Comparison of ENCODE assay signal across 8 cellular contexts in the genomic region with DNA sequence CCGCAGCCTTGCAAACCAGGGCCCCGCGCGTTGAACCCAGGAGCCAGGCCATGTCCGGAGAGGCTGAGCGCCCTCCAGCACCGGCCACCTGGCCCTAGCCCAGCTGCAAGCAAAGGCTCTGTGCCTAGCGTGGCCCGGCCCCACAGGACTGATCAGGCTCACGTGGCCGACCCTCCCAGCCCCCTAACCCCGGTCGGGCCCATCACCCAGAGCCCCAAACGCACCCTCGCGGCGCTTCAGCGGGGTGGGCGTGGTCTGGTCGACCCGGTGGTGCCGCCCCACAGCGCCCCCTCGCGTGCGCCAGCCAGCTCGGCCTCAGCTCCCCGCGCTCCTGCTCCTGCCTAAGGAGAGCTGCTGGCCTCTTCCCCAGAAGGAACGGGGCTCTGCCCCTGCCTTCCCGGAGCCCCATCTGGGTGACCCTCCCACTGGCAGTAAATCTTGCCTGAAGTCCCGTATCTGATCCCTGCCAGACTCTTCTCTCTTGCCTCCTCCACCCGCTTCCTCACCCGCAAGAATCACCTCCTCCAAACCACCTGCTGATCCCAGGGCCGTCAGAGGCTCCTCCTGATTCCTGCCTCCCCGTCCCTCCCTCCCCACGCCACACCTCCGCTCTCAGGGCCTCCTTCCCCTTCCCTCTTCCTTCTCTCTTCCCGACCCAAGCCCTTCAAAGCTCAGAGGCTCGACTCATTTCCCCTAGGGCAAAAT. TPM values are rescaled to one million over a fixed set of nuclear protein-coding genes. Genes with fewer than 3 reads are reported as not detected.
DNase-seq lines count a peak whose midpoint lies in the region; ATAC-seq lines count a peak whose summit lies in the region.

No MANE protein-coding gene starts in this region.

- peak; percentile 48 for DNase-seq in COLO829 (ENCODE audit: low spot score)
- DNase-seq in HuH-7 (ENCODE audit: low spot score) = peak; percentile 89
- DNase-seq in activated T-cell treated with anti-CD3 and anti-CD28 coated beads for 4 hours = peak; percentile 3
- DNase-seq in germinal center (ENCODE audit: low spot score) = peak; percentile 86
- DNase-seq in occipital lobe (lab: John Stamatoyannopoulos, UW) = peak; percentile 37
- DNase-seq in DMS79 (lab: John Stamatoyannopoulos, UW) = no peak

- peak overlapping the region; percentile 26 for H3K4me3 ChIP-seq in urinary bladder (ENCODE audit: low read depth, low read length)

- ATAC-seq in GM21360 (IDR thresholded peaks at IDR 0.05; ENCODE audit: unreplicated experiment) = peak; percentile 85

- H3K27ac ChIP-seq in urinary bladder (ENCODE audit: low read depth) = no peak overlapping the region

- H3K4me1 ChIP-seq in urinary bladder (ENCODE audit: insufficient read depth) = no peaks in the 10 kb centered on the region

- no peaks in the 10 kb centered on the region for H3K36me3 ChIP-seq in urinary bladder (ENCODE audit: insufficient read depth)

- WGBS in urinary bladder = 7% methylated on average over 40 of the region's 40 CpGs

RNA-seq across cellular contexts. Expression of a gene that starts 12.3 kb away (rescaled TPM):
- total RNA-seq in occipital lobe (not detected), urinary bladder (not detected)
- not detected for polyA plus RNA-seq in urinary bladder
